ENCODE assay signal across 11 cellular contexts in the genomic region with DNA sequence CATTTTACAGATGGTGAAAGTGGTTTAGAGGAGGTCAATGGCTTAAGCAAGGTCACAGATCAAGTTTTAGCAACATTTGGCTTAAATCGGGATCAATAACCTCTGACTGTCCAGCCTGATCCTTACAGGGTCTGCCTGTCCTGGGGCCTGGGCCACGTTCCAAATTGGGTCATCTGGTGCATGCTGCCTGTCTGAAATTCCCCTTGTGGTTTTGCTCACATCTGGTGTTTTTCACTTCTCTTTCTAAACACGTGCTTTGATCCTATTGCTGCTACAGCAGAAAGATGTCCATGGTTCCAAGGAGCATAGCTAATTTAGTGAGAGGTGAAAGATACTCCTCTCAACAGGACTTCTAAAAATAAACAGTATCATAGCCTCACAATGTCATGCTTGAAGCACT. TPM values are rescaled to one million over a fixed set of nuclear protein-coding genes. Genes with fewer than 3 reads are reported as not detected.
DNase-seq lines count a peak whose midpoint lies in the region; ATAC-seq and TF ChIP-seq lines count a peak whose summit lies in the region.
"Not testable (repeated sequence)": the region's sequence is repeated elsewhere in the genome, so short reads cannot be mapped to it uniquely, and the experiment has no call there.
"Had no signal": no experiment of that assay in that cellular context is flagged by ENCODE, and none has a peak within 500 bp of the region (broad histone marks: within the 10 kb centered on the region; RNA-seq: fewer than 3 reads in every experiment).

No MANE protein-coding gene starts in this region.

- not testable (repeated sequence) for H3K36me3 Mint-ChIP-seq in activated T-helper 17 cell treated with anti-CD3 and anti-CD28 coated beads, Interleukin-2, amount 50 U/mL, for 72 hours (ENCODE audit: low read depth)

- H3K4me3 ChIP-seq in lower lobe of right lung, result not testable (repeated sequence)

- not testable (repeated sequence) for H3K4me3 Mint-ChIP-seq in activated T-helper 17 cell treated with anti-CD3 and anti-CD28 coated beads, Interleukin-2, amount 50 U/mL, for 72 hours

- intact Hi-C loops in lower lobe of right lung (cut with DNase I), result not testable (repeated sequence)

- not testable (repeated sequence) for H3K4me1 Mint-ChIP-seq in activated T-helper 17 cell treated with anti-CD3 and anti-CD28 coated beads, Interleukin-2, amount 50 U/mL, for 72 hours

- not testable (repeated sequence) for H3K27ac Mint-ChIP-seq in activated T-helper 17 cell treated with anti-CD3 and anti-CD28 coated beads, Interleukin-2, amount 50 U/mL, for 72 hours

- not testable (repeated sequence) for H3K36me3 ChIP-seq in lower lobe of right lung

- TF ChIP-seq CTCF in lower lobe of right lung (IDR thresholded peaks at IDR 0.05), result not testable (repeated sequence)

- H3K9me3 ChIP-seq in lower lobe of right lung, result not testable (repeated sequence)

- H3K27ac ChIP-seq in lower lobe of right lung, result not testable (repeated sequence)

- ATAC-seq in GM18867 (IDR thresholded peaks at IDR 0.05; ENCODE audit: unreplicated experiment) (peak; percentile 66), GM19452 (IDR thresholded peaks at IDR 0.05; ENCODE audit: unreplicated experiment) (peak; percentile 69), GM21786 (IDR thresholded peaks at IDR 0.05; ENCODE audit: unreplicated experiment) (peak; percentile 75), HG02973 (IDR thresholded peaks at IDR 0.05; ENCODE audit: unreplicated experiment) (peak; percentile 68), HG03432 (IDR thresholded peaks at IDR 0.05; ENCODE audit: unreplicated experiment) (peak; percentile 75), lower lobe of right lung (peak; percentile 46 to 74)
- ATAC-seq in activated T-helper 17 cell treated with anti-CD3 and anti-CD28 coated beads, Interleukin-2, amount 50 U/mL, for 72 hours (replicated peaks), result peak; percentile 48

- not testable (repeated sequence) for H3K4me1 ChIP-seq in lower lobe of right lung

- H3K9me3 Mint-ChIP-seq in activated T-helper 17 cell treated with anti-CD3 and anti-CD28 coated beads, Interleukin-2, amount 50 U/mL, for 72 hours, result not testable (repeated sequence)

- not testable (repeated sequence) for DNase-seq in lower lobe of right lung

- H3K27me3 ChIP-seq in lower lobe of right lung (ENCODE audit: low read depth), result not testable (repeated sequence)

- not testable (repeated sequence) for H3K27me3 Mint-ChIP-seq in activated T-helper 17 cell treated with anti-CD3 and anti-CD28 coated beads, Interleukin-2, amount 50 U/mL, for 72 hours

RNA-seq across cellular contexts. Expression of a gene that starts 19.4 kb away (rescaled TPM):
- total RNA-seq in activated T-helper 17 cell treated with anti-CD3 and anti-CD28 coated beads, Interleukin-2, amount 50 U/mL, for 72 hours, result under 1 TPM in 1 of 2 donors, not detected in 1; 0.58 TPM
- not detected for total RNA-seq in lower lobe of right lung
- total RNA-seq: activated CD8-positive, alpha-beta T cell treated with anti-CD3 and anti-CD28 coated beads, Interleukin-2, amount 10 ng/mL, durations not matched to agents 7 days and 5 days; Caco-2; MCF 10A; neural crest cell had no signal
